In genomic region chr7:39863675-39864322, GRCh38 we compare ENCODE assay signal across 8 cellular contexts.
DNase-seq lines count a peak whose midpoint lies in the region; ATAC-seq and TF ChIP-seq lines count a peak whose summit lies in the region.
"Not testable (repeated sequence)": the region's sequence is repeated elsewhere in the genome, so short reads cannot be mapped to it uniquely, and the experiment has no call there.

No MANE protein-coding gene starts in this region.

- H3K4me3 Mint-ChIP-seq in activated CD8-positive, alpha-beta T cell treated with anti-CD3 and anti-CD28 coated beads for 36 hours; endothelial cell (ENCODE audit: unreplicated experiment): not testable (repeated sequence)

- H3K27me3 ChIP-seq in kidney epithelial cell (ENCODE audit: control insufficient read depth, insufficient read depth, low read length); testis: not testable (repeated sequence)

- not testable (repeated sequence) for TF ChIP-seq CTCF in activated CD8-positive, alpha-beta T cell treated with anti-CD3 and anti-CD28 coated beads for 36 hours (IDR thresholded peaks at IDR 0.05); endothelial cell (IDR thresholded peaks at IDR 0.05; ENCODE audit: unreplicated experiment); testis (IDR thresholded peaks at IDR 0.05)
- TF ChIP-seq CTCF in kidney epithelial cell (IDR thresholded peaks at IDR 0.05; ENCODE audit: insufficient read depth, low read length, poor library complexity, severe bottlenecking), result peak; percentile 14

- H3K27me3 Mint-ChIP-seq in activated CD8-positive, alpha-beta T cell treated with anti-CD3 and anti-CD28 coated beads for 36 hours; endothelial cell (ENCODE audit: unreplicated experiment): not testable (repeated sequence)

- WGBS in testis, 2 donors, result 81 to 95% methylated on average over 3 of the region's 3 CpGs

- not testable (repeated sequence) for H3K36me3 Mint-ChIP-seq in activated CD8-positive, alpha-beta T cell treated with anti-CD3 and anti-CD28 coated beads for 36 hours (ENCODE audit: low read depth); endothelial cell (ENCODE audit: low read depth, unreplicated experiment)

- not testable (repeated sequence) for H3K4me1 Mint-ChIP-seq in activated CD8-positive, alpha-beta T cell treated with anti-CD3 and anti-CD28 coated beads for 36 hours (ENCODE audit: low read depth); endothelial cell (ENCODE audit: unreplicated experiment)

- ATAC-seq in activated CD8-positive, alpha-beta T cell treated with anti-CD3 and anti-CD28 coated beads for 36 hours, result not testable (repeated sequence)

- not testable (repeated sequence) for H3K9me3 Mint-ChIP-seq in activated CD8-positive, alpha-beta T cell treated with anti-CD3 and anti-CD28 coated beads for 36 hours; endothelial cell (ENCODE audit: unreplicated experiment)

- not testable (repeated sequence) for TF ChIP-seq POLR2A in testis (IDR thresholded peaks at IDR 0.05)

- CTCF ChIA-PET in activated CD8-positive, alpha-beta T cell treated with anti-CD3 and anti-CD28 coated beads for 36 hours (lab: Charles Lee), result not testable (repeated sequence)

- H3K36me3 ChIP-seq in kidney epithelial cell (ENCODE audit: control insufficient read depth, insufficient read depth, low read length); testis (ENCODE audit: low read depth, missing control alignments): not testable (repeated sequence)

- DNase-seq in DMS114 treated with DMSO at 0.1 percent for 48 hours (lab: John Stamatoyannopoulos, UW; ENCODE audit: unreplicated experiment) (peak; percentile 33), HT-29 (ENCODE audit: low spot score) (peak; percentile 38), NCI-H460 (ENCODE audit: extremely low read depth, low read depth) (peak; percentile 25), SHP77 treated with DMSO at 0.1 percent for 48 hours (lab: John Stamatoyannopoulos, UW) (peak; percentile 10), endothelial cell (ENCODE audit: low spot score) (peak; percentile 16), testis (peak; percentile 26)
- peak; percentile 17 for DNase-seq in activated CD8-positive, alpha-beta T cell treated with anti-CD3 and anti-CD28 coated beads for 36 hours
- DNase-seq in kidney epithelial cell (ENCODE audit: low read depth), result not testable (repeated sequence)

- intact Hi-C loops in activated CD8-positive, alpha-beta T cell treated with anti-CD3 and anti-CD28 coated beads for 36 hours (cut with micrococcal nuclease); testis (cut with DNase I; ENCODE audit: low total_unique reads): not testable (repeated sequence)

- not testable (repeated sequence) for H3K4me3 ChIP-seq in kidney epithelial cell (ENCODE audit: low read depth, low read length); testis

- not testable (repeated sequence) for H3K4me1 ChIP-seq in testis

- not testable (repeated sequence) for H3K27ac ChIP-seq in testis

- POLR2A ChIA-PET in activated CD8-positive, alpha-beta T cell treated with anti-CD3 and anti-CD28 coated beads for 36 hours (lab: Charles Lee), result not testable (repeated sequence)

- not testable (repeated sequence) for H3K27ac Mint-ChIP-seq in activated CD8-positive, alpha-beta T cell treated with anti-CD3 and anti-CD28 coated beads for 36 hours; endothelial cell (ENCODE audit: unreplicated experiment)

- H3K9me3 ChIP-seq in testis, result not testable (repeated sequence)
